In the genomic region with DNA sequence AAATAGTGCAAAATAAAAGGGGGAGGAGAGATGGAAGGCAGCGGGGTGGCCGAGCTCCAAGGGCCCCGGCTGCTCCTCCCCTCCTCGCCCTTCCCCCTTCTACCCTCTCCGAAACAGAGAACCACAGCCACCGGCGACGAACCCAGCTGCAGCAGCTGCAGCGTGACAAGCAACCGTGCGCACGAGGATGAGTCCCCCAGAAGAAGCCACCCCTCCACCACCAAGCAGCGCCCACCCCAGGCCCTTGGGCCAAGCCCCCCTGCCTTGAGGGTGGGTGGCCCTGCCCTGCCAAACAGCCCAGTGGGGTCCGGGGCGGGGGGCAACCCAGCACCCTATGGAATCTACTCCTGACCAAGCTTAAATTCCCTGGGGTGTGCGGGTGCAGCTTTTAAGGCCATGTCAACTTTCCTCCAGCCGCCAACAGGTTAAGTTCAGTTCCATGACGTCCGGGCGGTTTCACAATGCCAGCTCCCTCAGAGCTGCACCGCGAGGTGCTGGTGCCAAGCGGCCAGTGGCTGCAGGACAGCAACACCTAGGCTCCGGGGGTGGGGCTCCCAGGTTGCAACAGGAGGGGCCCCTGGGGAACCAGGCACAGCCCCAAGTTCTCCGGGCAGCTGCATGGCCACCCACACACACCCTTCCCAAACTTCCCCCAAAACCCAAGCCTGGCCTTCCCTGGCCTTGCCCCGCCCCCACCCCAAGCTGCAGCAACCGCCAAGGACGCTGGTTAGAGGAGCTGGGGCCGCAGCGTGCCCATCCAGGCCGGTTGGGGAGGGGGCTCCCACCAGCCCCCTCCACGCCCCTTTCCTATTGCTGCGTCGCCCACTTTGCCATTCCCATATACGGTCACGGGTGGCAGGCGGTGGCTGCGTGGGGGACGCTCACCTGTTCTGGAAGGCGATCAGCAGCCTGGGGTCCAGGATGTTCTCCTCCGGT, we compare ENCODE assay signal across 8 cellular contexts. TPM values are rescaled to one million over a fixed set of nuclear protein-coding genes. Genes with fewer than 3 reads are reported as not detected.
A peak's percentile ranks its signal among the peaks of the same experiment; 100 is the strongest.
DNase-seq lines count a peak whose midpoint lies in the region; ATAC-seq and TF ChIP-seq lines count a peak whose summit lies in the region.

No MANE protein-coding gene starts in this region.

- ATAC-seq in GM21423 (IDR thresholded peaks at IDR 0.05; ENCODE audit: unreplicated experiment), result peak; percentile 29
- no peak for ATAC-seq in HG03159 (IDR thresholded peaks at IDR 0.05; ENCODE audit: unreplicated experiment)
- no peak for ATAC-seq in GM18870 (IDR thresholded peaks at IDR 0.05; ENCODE audit: unreplicated experiment)

- H3K9me3 ChIP-seq in CD4-positive, alpha-beta memory T cell (ENCODE audit: control insufficient read depth in 1 of 2, low read length in 2 of 2), result no peaks in the 10 kb centered on the region
- H3K9me3 ChIP-seq in NT2/D1 (ENCODE audit: insufficient read depth, low read length) (peaks cover 8% of the 10 kb centered on the region; the same call in 1 of the 2 replicates), iPS-20b (ENCODE audit: insufficient read depth, low read depth, low read length) (peaks cover 7% of the 10 kb centered on the region; the same call in 1 of the 2 replicates), spleen (peaks cover 0 to 4% (median 0%) of the 10 kb centered on the region in 8 donors)

- CTCF ChIA-PET in CD4-positive, alpha-beta memory T cell (lab: Charles Lee; ENCODE audit: partially characterized antibody), result interaction anchor here (0.9 to 1.1 kb wide), 2 partner anchors 20 to 40 kb away, joined by 3 to 4 read pairs; a partner anchor contains a TSS

- peaks cover 16% of the 10 kb centered on the region for H3K36me3 ChIP-seq in CD4-positive, alpha-beta memory T cell (ENCODE audit: insufficient read depth, low read length)
- H3K36me3 ChIP-seq in NT2/D1 (ENCODE audit: insufficient read depth, insufficient read length, low read length) (peaks cover 20% of the 10 kb centered on the region), iPS-20b (ENCODE audit: insufficient read depth, low read depth, low read length) (no peaks in the 10 kb centered on the region), spleen (peaks cover 3 to 46% (median 23%) of the 10 kb centered on the region in 6 donors)

- POLR2A ChIA-PET in CD4-positive, alpha-beta memory T cell (lab: Charles Lee; ENCODE audit: partially characterized antibody), result interaction anchor here (0.7 to 16.4 kb wide), 5 partner anchors 13 to 160 kb away, joined by 3 to 503 read pairs (median 3); a partner anchor contains a TSS

- peak overlapping the region in 6 of 7 donors; percentile 31 to 98 (median 94) for H3K27ac Mint-ChIP-seq in CD4-positive, alpha-beta memory T cell

- H3K27me3 ChIP-seq in CD4-positive, alpha-beta memory T cell (ENCODE audit: insufficient read depth, low read length), result peaks cover 24% of the 10 kb centered on the region
- H3K27me3 ChIP-seq in NT2/D1 (ENCODE audit: insufficient read depth, insufficient read length), result peaks cover 31% of the 10 kb centered on the region
- H3K27me3 ChIP-seq in iPS-20b (ENCODE audit: insufficient read depth, low read length), result peaks cover 91% of the 10 kb centered on the region
- peaks cover 8 to 28% (median 27%) of the 10 kb centered on the region in 7 donors for H3K27me3 ChIP-seq in spleen (replicated peaks in 1 of 7)

- no peak for TF ChIP-seq POLR2A in spleen (IDR thresholded peaks at IDR 0.05)

- H3K9me3 Mint-ChIP-seq in CD4-positive, alpha-beta memory T cell, result peaks cover 0 to 7% (median 0%) of the 10 kb centered on the region in 8 donors

- 6 to 19% (median 11%) methylated on average over 23 to 41 of the region's 41 CpGs for WGBS in spleen, 5 donors

- peaks cover 58% of the 10 kb centered on the region for H3K4me1 ChIP-seq in CD4-positive, alpha-beta memory T cell (ENCODE audit: insufficient read depth, low read length)
- peaks cover 27% of the 10 kb centered on the region for H3K4me1 ChIP-seq in NT2/D1 (ENCODE audit: insufficient read depth, insufficient read length)
- H3K4me1 ChIP-seq in iPS-20b (ENCODE audit: insufficient read depth, low read length), result peaks cover 24% of the 10 kb centered on the region
- H3K4me1 ChIP-seq in spleen, result peaks cover 39 to 89% (median 82%) of the 10 kb centered on the region in 6 donors

- H3K4me3 ChIP-seq in CD4-positive, alpha-beta memory T cell (ENCODE audit: low read length in 2 of 2), result peak overlapping the region; percentile 89 to 99
- H3K4me3 ChIP-seq in NT2/D1 (ENCODE audit: insufficient read length, low read depth) (peak overlapping the region; percentile 78), astrocyte of the spinal cord (ENCODE audit: low read depth, low read length) (peak overlapping the region; percentile 76), iPS-20b (ENCODE audit: low read length) (peak overlapping the region; percentile 76), spleen (peak overlapping the region; percentile 77 to 96 (median 88))

- peak overlapping the region; percentile 80 for H3K9ac ChIP-seq in NT2/D1 (ENCODE audit: insufficient read length, low read depth)
- no peak overlapping the region; the same call in 1 of the 2 replicates for H3K9ac ChIP-seq in iPS-20b (ENCODE audit: low read depth, low read length)

- H3K4me3 Mint-ChIP-seq in CD4-positive, alpha-beta memory T cell, result peak overlapping the region; percentile 91 to 97 (median 96)

- peaks cover 12 to 60% (median 36%) of the 10 kb centered on the region in 4 donors for H3K4me1 Mint-ChIP-seq in CD4-positive, alpha-beta memory T cell

- H3K27ac ChIP-seq in CD4-positive, alpha-beta memory T cell (ENCODE audit: low read depth, low read length), result peak overlapping the region; percentile 52
- H3K27ac ChIP-seq in iPS-20b (ENCODE audit: low read length), result no peak overlapping the region
- peak overlapping the region in 7 of 8 donors; percentile 70 to 99 (median 98) for H3K27ac ChIP-seq in spleen

- peak; percentile 11 for TF ChIP-seq CTCF in astrocyte of the spinal cord (IDR thresholded peaks at IDR 0.05; ENCODE audit: low read depth, low read length)
- peak in 3 of 11 experiments; percentile 12 to 35 (median 27) for TF ChIP-seq CTCF in spleen (IDR thresholded peaks at IDR 0.05 in 8 of 11, conservative IDR thresholded peaks at IDR 0.05 in 3 of 11)

- intact Hi-C loops in CD4-positive, alpha-beta memory T cell (cut with micrococcal nuclease), result no loop called here
- intact Hi-C loops in spleen (cut with DNase I; ENCODE audit: low total_unique reads), result loop anchor here (10.0 kb wide), 1 partner anchor 92 kb away; no protein-coding TSS in a partner anchor

- peaks cover 3 to 5% of the 10 kb centered on the region in 2 donors for H3K27me3 Mint-ChIP-seq in CD4-positive, alpha-beta memory T cell

- peak in 2 of 5 donors; percentile 42 to 68 for DNase-seq in CD4-positive, alpha-beta memory T cell
- DNase-seq in NT2/D1 (ENCODE audit: low read depth, low spot score) (no peak), astrocyte of the spinal cord (ENCODE audit: low read depth, low spot score) (peak; percentile 62), spleen (peak; percentile 93)

- peaks cover 21 to 22% of the 10 kb centered on the region in 2 donors for H3K36me3 Mint-ChIP-seq in CD4-positive, alpha-beta memory T cell

- in situ Hi-C loops in astrocyte of the spinal cord (cut with HindIII; ENCODE audit: low sequenced_read_pairs), result no loop called here

RNA-seq across cellular contexts. Expression of a gene that starts 2.0 kb away (rescaled TPM):
- 10 to 100 TPM; 64.7 to 65.7 TPM for total RNA-seq in CD4-positive, alpha-beta memory T cell
- 1 to 10 TPM; 1.2 to 9.7 TPM for polyA plus RNA-seq in CD4-positive, alpha-beta memory T cell
- total RNA-seq in spleen, result 10 to 100 TPM; 23.4 to 48.0 (median 27.9) TPM
- 10 to 100 TPM; 12.3 to 19.0 (median 13.2) TPM for polyA plus RNA-seq in spleen

RNA-seq across cellular contexts. Expression of a gene that starts 40.3 kb away (rescaled TPM):
- 1 to 10 TPM; 2.8 to 4.1 TPM for total RNA-seq in CD4-positive, alpha-beta memory T cell
- polyA plus RNA-seq in CD4-positive, alpha-beta memory T cell, result under 1 TPM; 0.29 to 0.34 TPM
- 1 to 10 TPM; 2.1 to 5.5 (median 3.2) TPM for total RNA-seq in spleen
- 1 to 10 TPM; 2.5 to 5.6 (median 4.5) TPM for polyA plus RNA-seq in spleen

RNA-seq across cellular contexts. Expression of a gene that starts 59.3 kb away (rescaled TPM):
- total RNA-seq in CD4-positive, alpha-beta memory T cell, result under 1 TPM; 0.06 to 0.44 TPM
- polyA plus RNA-seq in CD4-positive, alpha-beta memory T cell, result not detected
- total RNA-seq in spleen, result 1 to 10 TPM; 1.9 to 6.2 (median 3.5) TPM
- polyA plus RNA-seq in spleen, result 1 to 10 TPM in 2 of 3 donors, under 1 TPM in 1; 0.48 to 3.3 (median 1.4) TPM
